Comparison of ENCODE assay signal across 18 cellular contexts in genomic region chr7:147638566-147638965, GRCh38.
A peak's percentile ranks its signal among the peaks of the same experiment; 100 is the strongest.
DNase-seq lines count a peak whose midpoint lies in the region; ATAC-seq and TF ChIP-seq lines count a peak whose summit lies in the region.
"Had no signal": no experiment of that assay in that cellular context is flagged by ENCODE, and none has a peak within 500 bp of the region (broad histone marks: within the 10 kb centered on the region; RNA-seq: fewer than 3 reads in every experiment).

No MANE protein-coding gene starts in this region.

- H3K9me3 Mint-ChIP-seq in nephron = peaks cover 3% of the 10 kb centered on the region

- H3K36me3 Mint-ChIP-seq in nephron (ENCODE audit: low read depth) = no peaks in the 10 kb centered on the region
- H3K36me3 Mint-ChIP-seq: CD4-positive, alpha-beta memory T cell had no signal

- no peaks in the 10 kb centered on the region for H3K27me3 Mint-ChIP-seq in nephron (ENCODE audit: low read depth)
- H3K27me3 Mint-ChIP-seq: CD4-positive, alpha-beta memory T cell had no signal

- no peak for TF ChIP-seq CTCF in nephron (IDR thresholded peaks at IDR 0.05; ENCODE audit: unreplicated experiment in 3 of 3)

- DNase-seq in caudate nucleus (lab: John Stamatoyannopoulos, UW) = no peak
- DNase-seq in globus pallidus (ENCODE audit: low spot score) = peak; percentile 54
- DNase-seq: 8988T; Calu3; CD4-positive, alpha-beta memory T cell; COR-L47; DMS53; DMS79 treated with DMSO at 0.1 percent for 48 hours; GF-D8; GM23248; H7; HCEC 1CT had no signal

- ATAC-seq in HG02571 (IDR thresholded peaks at IDR 0.05; ENCODE audit: unreplicated experiment) (no peak), HG02642 (IDR thresholded peaks at IDR 0.05; ENCODE audit: poor library complexity, unreplicated experiment) (no peak), HG03196 (IDR thresholded peaks at IDR 0.05; ENCODE audit: unreplicated experiment) (no peak)
- ATAC-seq: A549 had no signal

- H3K4me1 Mint-ChIP-seq in nephron = peaks cover 17% of the 10 kb centered on the region
- H3K4me1 Mint-ChIP-seq: CD4-positive, alpha-beta memory T cell had no signal

- H3K4me3 Mint-ChIP-seq in nephron = no peak overlapping the region
- H3K4me3 Mint-ChIP-seq: CD4-positive, alpha-beta memory T cell had no signal

- peak overlapping the region; percentile 69 for H3K27ac ChIP-seq in caudate nucleus (ENCODE audit: low read depth, low read length)
- peak overlapping the region; percentile 49 for H3K27ac ChIP-seq in temporal lobe (ENCODE audit: low read depth, low read length)
- H3K27ac ChIP-seq: A549, GM23248 had no signal

- peak overlapping the region; percentile 6 to 31 (median 8) for H3K27ac Mint-ChIP-seq in nephron
- H3K27ac Mint-ChIP-seq: CD4-positive, alpha-beta memory T cell had no signal
